In genomic region chr16:3017262-3017805, GRCh38 we compare ENCODE assay signal across 1 cellular context.
TF ChIP-seq lines count a peak whose summit lies in the region.

No MANE protein-coding gene starts in this region.

TF ChIP-seq in GM23338, 12 proteins besides CTCF, POLR2A, EP300 and RAD21:
- no peak for TF ChIP-seq ETS1 (IDR thresholded peaks at IDR 0.05)
- no peak for TF ChIP-seq ZNF331 (CRISPR knock-in tag; IDR thresholded peaks at IDR 0.05; ENCODE audit: low read depth)
- no peak for TF ChIP-seq ZNF114 (CRISPR knock-in tag; IDR thresholded peaks at IDR 0.05)
- no peak for TF ChIP-seq STAT1 (IDR thresholded peaks at IDR 0.05; ENCODE audit: unreplicated experiment)
- no peak for TF ChIP-seq POLR2AphosphoS5 (IDR thresholded peaks at IDR 0.05; ENCODE audit: low read depth)
- TF ChIP-seq JUNB (IDR thresholded peaks at IDR 0.05; ENCODE audit: unreplicated experiment): no peak
- no peak for TF ChIP-seq EZH2phosphoT487 (IDR thresholded peaks at IDR 0.05; ENCODE audit: unreplicated experiment)
